ENCODE assay signal across 7 cellular contexts in the genomic region with DNA sequence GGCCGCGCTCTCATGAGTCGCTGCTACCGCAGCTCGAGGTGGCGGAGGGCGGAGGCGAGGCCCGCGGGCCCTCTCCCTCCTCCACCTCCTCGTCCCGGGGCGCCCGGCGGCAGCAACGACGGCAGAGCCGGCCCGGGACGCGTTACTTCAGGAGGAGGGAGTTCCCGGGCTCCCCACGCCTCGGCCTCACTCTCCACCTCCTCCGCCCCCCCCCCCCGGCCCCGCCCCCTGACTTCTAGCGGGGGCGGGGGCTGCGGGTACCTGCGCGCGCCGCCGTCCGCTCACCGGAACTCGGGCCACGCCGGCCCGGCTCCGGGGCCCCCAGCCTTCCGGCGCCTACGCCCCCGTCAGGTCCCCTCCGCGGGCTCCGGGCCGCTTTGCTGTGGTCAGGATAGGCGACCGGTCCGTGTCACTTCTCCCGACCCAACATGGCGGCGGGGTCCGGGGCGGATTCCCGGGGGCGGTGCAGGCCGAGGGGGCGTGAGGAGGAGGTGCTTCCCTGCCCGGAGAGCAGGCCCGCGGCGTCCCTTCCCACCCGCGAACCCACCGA. TPM values are rescaled to one million over a fixed set of nuclear protein-coding genes. Genes with fewer than 3 reads are reported as not detected.
DNase-seq lines count a peak whose midpoint lies in the region; ATAC-seq, FAIRE-seq and TF ChIP-seq lines count a peak whose summit lies in the region.

A gene (minus strand): TSS at position 120 of the 550 bp plus-strand sequence. CDS start 55,415 bp downstream, outside the sequence.

- H4K20me1 ChIP-seq in keratinocyte (ENCODE audit: control insufficient read depth, extremely low read depth, insufficient read depth, low read length), result peaks cover 2% of the 10 kb centered on the region

- no peaks in the 10 kb centered on the region for H3K36me3 Mint-ChIP-seq in WTC11

- H3K4me3 Mint-ChIP-seq in WTC11, result peak within 1 kb of the TSS; percentile 95

- CTCF ChIA-PET in HEK293 (lab: Yijun Ruan, JAX) (interaction anchor here (4.8 kb wide), 1 partner anchor 19 kb away, joined by 37 read pairs; no protein-coding TSS in a partner anchor), WTC11 (lab: Charles Lee) (interaction anchor here (1.5 to 2.4 kb wide), 3 partner anchors 20 to 126 kb away, joined by 4 to 12 read pairs (median 10); no protein-coding TSS in a partner anchor)

- DNase-seq in GM12891 (ENCODE audit: insufficient read length, low spot score) (peak; percentile 77), NB4 (ENCODE audit: low read depth) (peak; percentile 89), WTC11 (ENCODE audit: low spot score) (peak; percentile 83), caudate nucleus (lab: John Stamatoyannopoulos, UW) (peak in 41 of 61 donors; percentile 4 to 76 (median 32)), keratinocyte (ENCODE audit: low read depth, low spot score) (no peak)
- DNase-seq in stimulated activated CD4-positive, alpha-beta T cell treated with anti-CD3 and anti-CD28 coated beads, Interleukin-15, amount 100 ng/mL, for 24 hours, result peak; percentile 82

- peaks cover 17% of the 10 kb centered on the region for H3K4me1 ChIP-seq in HEK293 (ENCODE audit: control insufficient read depth, insufficient read depth, low read length)
- H3K4me1 ChIP-seq in keratinocyte (ENCODE audit: control insufficient read depth, extremely low read depth, insufficient read depth, low read length), result peaks cover 9% of the 10 kb centered on the region

- H2AFZ ChIP-seq in keratinocyte (ENCODE audit: control insufficient read depth, low read length), result peak within 1 kb of the TSS; percentile 95

- peak within 1 kb of the TSS; percentile 81 for H3K27ac ChIP-seq in HEK293 (ENCODE audit: extremely low read depth, low read depth, low read length)
- peak within 1 kb of the TSS; percentile 36 for H3K27ac ChIP-seq in caudate nucleus (ENCODE audit: low read depth, low read length)
- H3K27ac ChIP-seq in keratinocyte (ENCODE audit: control insufficient read depth, insufficient read depth, low read length), result peak within 1 kb of the TSS; percentile 84

- POLR2A ChIA-PET in HEK293 (lab: Yijun Ruan, JAX), result no interaction called here
- POLR2A ChIA-PET in WTC11 (lab: Charles Lee), result interaction anchor here (0.5 kb wide), 1 partner anchor 63 kb away, joined by 3 read pairs; no protein-coding TSS in a partner anchor

- peak; percentile 83 for ATAC-seq in WTC11

- TF ChIP-seq POLR2A in GM12891 (IDR thresholded peaks at IDR 0.05; ENCODE audit: low read depth, low read length) (no peak; the same call in 1 of the 2 replicates), NB4 (IDR thresholded peaks at IDR 0.05; ENCODE audit: extremely low read depth, insufficient read length) (peak; percentile 32)

- peak within 1 kb of the TSS; percentile 98 for H3K9ac ChIP-seq in keratinocyte (ENCODE audit: control insufficient read depth, extremely low read depth, insufficient read depth, low read length)

- H3K79me2 ChIP-seq in keratinocyte (ENCODE audit: control insufficient read depth, insufficient read depth, low read length), result peaks cover 45% of the 10 kb centered on the region

- H3K4me3 ChIP-seq in HEK293 (ENCODE audit: low read depth, low read length) (peak within 1 kb of the TSS; percentile 91), NB4 (ENCODE audit: low read depth, low read length) (peak within 1 kb of the TSS; percentile 95), keratinocyte (ENCODE audit: control insufficient read depth in 2 of 3, extremely low read depth in 1 of 3, insufficient read depth in 2 of 3, low read depth in 1 of 3, low read length in 3 of 3) (peak within 1 kb of the TSS; percentile 87 to 98 (median 91))

- H3K27me3 ChIP-seq in keratinocyte (ENCODE audit: control insufficient read depth, extremely low read depth, insufficient read depth, low read length), result no peaks in the 10 kb centered on the region

- TF ChIP-seq CTCF in HEK293 (tag by site-specific recombination; IDR thresholded peaks at IDR 0.05), result no peak
- no peak for TF ChIP-seq CTCF in NB4 (IDR thresholded peaks at IDR 0.05; ENCODE audit: low read depth, low read length)
- no peak for TF ChIP-seq CTCF in WTC11 (IDR thresholded peaks at IDR 0.05)
- TF ChIP-seq CTCF in keratinocyte (optimal IDR thresholded peaks at IDR 0.05 in 1 of 3, IDR thresholded peaks at IDR 0.05 in 1 of 3, conservative IDR thresholded peaks at IDR 0.05 in 1 of 3; ENCODE audit: extremely low read depth in 1 of 3, insufficient read depth in 2 of 3, low read length in 3 of 3), result no peak

- FAIRE-seq in GM12891 (lab: Jason Lieb, UNC) (no peak), keratinocyte (lab: Jason Lieb, UNC) (no peak)

- H3K9me3 Mint-ChIP-seq in WTC11, result no peaks in the 10 kb centered on the region

- H3K4me2 ChIP-seq in keratinocyte (ENCODE audit: control insufficient read depth, extremely low read depth, insufficient read depth, low read depth, low read length), result peak within 1 kb of the TSS; percentile 84

- dilution Hi-C loops in keratinocyte (cut with MboI; ENCODE audit: extremely low pct_ligation_motif_present, low sequenced_read_pairs), result no loop called here

- peaks cover 47% of the 10 kb centered on the region for H3K4me1 Mint-ChIP-seq in WTC11

- H3K9me1 ChIP-seq in keratinocyte (ENCODE audit: control insufficient read depth, extremely low read depth, insufficient read depth, low read length), result peaks cover 2% of the 10 kb centered on the region

- H3K27me3 Mint-ChIP-seq in WTC11 (ENCODE audit: low read depth), result no peaks in the 10 kb centered on the region; the same call in 1 of the 2 replicates

- no peaks in the 10 kb centered on the region for H3K9me3 ChIP-seq in HEK293 (ENCODE audit: control insufficient read depth, insufficient read depth, low read depth, low read length)
- H3K9me3 ChIP-seq in keratinocyte (ENCODE audit: control insufficient read depth, low read depth, low read length), result no peaks in the 10 kb centered on the region

- peak within 1 kb of the TSS; percentile 100 for H3K27ac Mint-ChIP-seq in WTC11

- no peaks in the 10 kb centered on the region for H3K36me3 ChIP-seq in HEK293 (ENCODE audit: control insufficient read depth in 2 of 2, insufficient read depth in 1 of 2, low read length in 2 of 2)
- H3K36me3 ChIP-seq in keratinocyte (ENCODE audit: control insufficient read depth in 2 of 2, extremely low read depth in 1 of 2, insufficient read depth in 2 of 2, low read length in 2 of 2), result no peaks in the 10 kb centered on the region

TF ChIP-seq in GM12891, 5 proteins besides CTCF, POLR2A, EP300 and RAD21:
- TF ChIP-seq TAF1 (IDR thresholded peaks at IDR 0.05; ENCODE audit: low read depth, low read length) (0 out of 2 replicates have a peak, but pooled peaks have one; percentile 25), SPI1 (IDR thresholded peaks at IDR 0.05; ENCODE audit: low read depth, low read length) (no peak)

TF ChIP-seq in HEK293, 187 proteins besides CTCF, POLR2A, EP300 and RAD21 (continues in another document):
- no peak for TF ChIP-seq ZNF830 (tag by site-specific recombination; IDR thresholded peaks at IDR 0.05; ENCODE audit: low read depth)

TF ChIP-seq in WTC11, 78 proteins besides CTCF, POLR2A, EP300 and RAD21 (continues in another document):
- no peak for TF ChIP-seq CBFB (CRISPR knock-in tag; IDR thresholded peaks at IDR 0.05; ENCODE audit: low read depth)
- TF ChIP-seq, protein P1, sequence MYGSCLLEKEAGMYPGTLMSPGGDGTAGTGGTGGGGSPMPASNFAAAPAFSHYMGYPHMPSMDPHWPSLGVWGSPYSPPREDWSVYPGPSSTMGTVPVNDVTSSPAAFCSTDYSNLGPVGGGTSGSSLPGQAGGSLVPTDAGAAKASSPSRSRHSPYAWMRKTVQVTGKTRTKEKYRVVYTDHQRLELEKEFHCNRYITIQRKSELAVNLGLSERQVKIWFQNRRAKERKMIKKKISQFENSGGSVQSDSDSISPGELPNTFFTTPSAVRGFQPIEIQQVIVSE (CRISPR knock-in tag; IDR thresholded peaks at IDR 0.05; ENCODE audit: borderline replicate concordance), result no peak
- TF ChIP-seq FOXK1 (CRISPR knock-in tag; IDR thresholded peaks at IDR 0.05), result peak; percentile 4; the same call in 1 of the 2 replicates
- TF ChIP-seq SP1 (CRISPR knock-in tag; conservative IDR thresholded peaks at IDR 0.05), result peak; percentile 60; the same call in 1 of the 2 replicates
- TF ChIP-seq CREM (CRISPR knock-in tag; IDR thresholded peaks at IDR 0.05), result peak; percentile 75; the same call in 1 of the 2 replicates
- TF ChIP-seq, protein P2, sequence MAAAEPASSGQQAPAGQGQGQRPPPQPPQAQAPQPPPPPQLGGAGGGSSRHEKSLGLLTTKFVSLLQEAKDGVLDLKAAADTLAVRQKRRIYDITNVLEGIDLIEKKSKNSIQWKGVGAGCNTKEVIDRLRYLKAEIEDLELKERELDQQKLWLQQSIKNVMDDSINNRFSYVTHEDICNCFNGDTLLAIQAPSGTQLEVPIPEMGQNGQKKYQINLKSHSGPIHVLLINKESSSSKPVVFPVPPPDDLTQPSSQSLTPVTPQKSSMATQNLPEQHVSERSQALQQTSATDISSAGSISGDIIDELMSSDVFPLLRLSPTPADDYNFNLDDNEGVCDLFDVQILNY (CRISPR knock-in tag; IDR thresholded peaks at IDR 0.05), result 0 out of 2 replicates have a peak, but pooled peaks have one; percentile 48
- TF ChIP-seq NR1H2 (CRISPR knock-in tag; IDR thresholded peaks at IDR 0.05), result no peak
- 0 out of 2 replicates have a peak, but pooled peaks have one; percentile 42 for TF ChIP-seq ATF1 (CRISPR knock-in tag; IDR thresholded peaks at IDR 0.05)
- TF ChIP-seq, protein P3, sequence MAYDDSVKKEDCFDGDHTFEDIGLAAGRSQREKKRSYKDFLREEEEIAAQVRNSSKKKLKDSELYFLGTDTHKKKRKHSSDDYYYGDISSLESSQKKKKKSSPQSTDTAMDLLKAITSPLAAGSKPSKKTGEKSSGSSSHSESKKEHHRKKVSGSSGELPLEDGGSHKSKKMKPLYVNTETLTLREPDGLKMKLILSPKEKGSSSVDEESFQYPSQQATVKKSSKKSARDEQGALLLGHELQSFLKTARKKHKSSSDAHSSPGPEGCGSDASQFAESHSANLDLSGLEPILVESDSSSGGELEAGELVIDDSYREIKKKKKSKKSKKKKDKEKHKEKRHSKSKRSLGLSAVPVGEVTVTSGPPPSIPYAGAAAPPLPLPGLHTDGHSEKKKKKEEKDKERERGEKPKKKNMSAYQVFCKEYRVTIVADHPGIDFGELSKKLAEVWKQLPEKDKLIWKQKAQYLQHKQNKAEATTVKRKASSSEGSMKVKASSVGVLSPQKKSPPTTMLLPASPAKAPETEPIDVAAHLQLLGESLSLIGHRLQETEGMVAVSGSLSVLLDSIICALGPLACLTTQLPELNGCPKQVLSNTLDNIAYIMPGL (CRISPR knock-in tag; IDR thresholded peaks at IDR 0.05), result 0 out of 2 replicates have a peak, but pooled peaks have one; percentile 53

RNA-seq across cellular contexts. Expression of the gene that starts here (rescaled TPM):
- 2.5 TPM for polyA plus RNA-seq in GM12891 (2012; ENCODE audit: low read depth, missing spikeins)
- 89.7 to 113 TPM (median 96.6 TPM) in 3 replicates for total RNA-seq in WTC11 (2021)
- 16.4 to 27.8 TPM (median 22.9 TPM) in 3 replicates for polyA plus RNA-seq in keratinocyte
- polyA plus RNA-seq in keratinocyte (2011; ENCODE audit: low read depth), result 27.8 TPM
- polyA plus RNA-seq in keratinocyte (2011; cell fraction: cytosol; rRNA removed), result 22.6 and 23.9 TPM in 2 replicates
- 14.1 and 15.4 TPM in 2 replicates for polyA plus RNA-seq in keratinocyte (2011; cell fraction: nucleus; rRNA removed)
- 25.7 and 36.0 TPM in 2 replicates for polyA plus RNA-seq in keratinocyte (2012; ENCODE audit: low replicate concordance)
- 21.9 to 44.8 TPM (median 28.8 TPM) in 3 replicates for polyA minus RNA-seq in keratinocyte
- 32.4 TPM for polyA minus RNA-seq in keratinocyte (2011; cell fraction: cytosol; rRNA and poly(A)+ RNA removed)
- polyA minus RNA-seq in keratinocyte (2011; cell fraction: nucleus; rRNA and poly(A)+ RNA removed), result 8.1 and 11.0 TPM in 2 replicates
